Comparison of ENCODE assay signal across 19 cellular contexts in the genomic region with DNA sequence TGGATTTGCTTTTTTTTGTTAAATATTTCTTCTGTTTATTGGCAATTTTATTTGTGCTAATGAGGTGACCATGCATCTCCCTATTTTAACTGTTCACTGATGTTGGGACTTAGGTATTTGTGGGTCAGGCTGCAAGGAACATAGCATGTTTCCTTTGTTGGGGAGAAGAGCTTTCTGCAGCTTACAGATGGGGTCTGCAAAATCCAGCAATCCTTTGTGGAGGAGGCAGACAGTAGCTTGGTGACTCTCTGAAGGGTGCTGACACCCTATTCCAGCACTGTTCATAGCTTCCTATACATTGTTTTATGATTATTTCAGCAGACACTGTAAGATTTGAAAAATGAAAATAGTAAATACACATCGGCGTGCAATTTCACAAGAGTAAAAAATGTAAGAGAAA.
"Had no signal": no experiment of that assay in that cellular context is flagged by ENCODE, and none has a peak within 500 bp of the region (broad histone marks: within the 10 kb centered on the region; RNA-seq: fewer than 3 reads in every experiment).

No MANE protein-coding gene starts in this region.

- DNase-seq: erythroblast; foreskin keratinocyte; left colon; left ventricle myocardium superior; mammary epithelial cell; mucosa of descending colon; naive thymus-derived CD8-positive, alpha-beta T cell; right lobe of liver; stimulated activated CD4-positive, alpha-beta T cell treated with anti-CD3 and anti-CD28 coated beads, Interleukin-4, amount 100 ng/mL, for 1 hour; stimulated activated CD8-positive, alpha-beta memory T cell treated with anti-CD3 and anti-CD28 coated beads, Interleukin-4, amount 100 ng/mL, for 48 hours; stimulated activated naive CD8-positive, alpha-beta T cell treated with anti-CD3 and anti-CD28 coated beads, Interleukin-15, Interleukin-2, amounts not matched to agents 100 U/mL and 50 U/mL, for 24 hours; thyroid gland; upper lobe of left lung; uterus had no signal

- H3K9ac ChIP-seq: parathyroid adenoma had no signal

- H3K27ac Mint-ChIP-seq: dendritic cell treated with granulocyte-macrophage colony-stimulating factor and Interleukin-4, amounts not matched to agents 40 ng/mL and 50 ng/mL, for 4 days; stimulated activated effector memory CD8-positive, alpha-beta T cell treated with anti-CD3 and anti-CD28 coated beads, Interleukin-12 subunit alpha, Interleukin-12 subunit beta, amount 100 ng/mL, for 72 hours had no signal

- H3K9me3 Mint-ChIP-seq: dendritic cell treated with granulocyte-macrophage colony-stimulating factor and Interleukin-4, amounts not matched to agents 40 ng/mL and 50 ng/mL, for 4 days; stimulated activated effector memory CD8-positive, alpha-beta T cell treated with anti-CD3 and anti-CD28 coated beads, Interleukin-12 subunit alpha, Interleukin-12 subunit beta, amount 100 ng/mL, for 72 hours had no signal

- H3K36me3 ChIP-seq: prostate gland, right lobe of liver, suprapubic skin, thyroid gland, upper lobe of left lung, uterus had no signal

- H3K27me3 ChIP-seq: foreskin keratinocyte, right lobe of liver, suprapubic skin, thyroid gland, upper lobe of left lung, uterus had no signal

- ATAC-seq: foreskin keratinocyte; left colon; left ventricle myocardium superior; mucosa of descending colon; naive thymus-derived CD8-positive, alpha-beta T cell; right lobe of liver; stimulated activated effector memory CD8-positive, alpha-beta T cell treated with anti-CD3 and anti-CD28 coated beads, Interleukin-12 subunit alpha, Interleukin-12 subunit beta, amount 100 ng/mL, for 72 hours; stimulated activated naive CD8-positive, alpha-beta T cell treated with anti-CD3 and anti-CD28 coated beads, Interleukin-15, Interleukin-2, amounts not matched to agents 100 U/mL and 50 U/mL, for 24 hours had no signal

- H3K4me3 ChIP-seq: mucosa of descending colon, prostate gland, right lobe of liver, suprapubic skin, thyroid gland, upper lobe of left lung, uterus had no signal

- H3K27me3 Mint-ChIP-seq: dendritic cell treated with granulocyte-macrophage colony-stimulating factor and Interleukin-4, amounts not matched to agents 40 ng/mL and 50 ng/mL, for 4 days; naive thymus-derived CD8-positive, alpha-beta T cell had no signal

- H3K4me1 ChIP-seq: foreskin keratinocyte, parathyroid adenoma, prostate gland, right lobe of liver, suprapubic skin, thyroid gland, upper lobe of left lung, uterus had no signal

- H3K4me3 Mint-ChIP-seq: dendritic cell treated with granulocyte-macrophage colony-stimulating factor and Interleukin-4, amounts not matched to agents 40 ng/mL and 50 ng/mL, for 4 days; naive thymus-derived CD8-positive, alpha-beta T cell; stimulated activated effector memory CD8-positive, alpha-beta T cell treated with anti-CD3 and anti-CD28 coated beads, Interleukin-12 subunit alpha, Interleukin-12 subunit beta, amount 100 ng/mL, for 72 hours had no signal

- H3K36me3 Mint-ChIP-seq: naive thymus-derived CD8-positive, alpha-beta T cell; stimulated activated effector memory CD8-positive, alpha-beta T cell treated with anti-CD3 and anti-CD28 coated beads, Interleukin-12 subunit alpha, Interleukin-12 subunit beta, amount 100 ng/mL, for 72 hours had no signal

- H3K4me1 Mint-ChIP-seq: naive thymus-derived CD8-positive, alpha-beta T cell; stimulated activated effector memory CD8-positive, alpha-beta T cell treated with anti-CD3 and anti-CD28 coated beads, Interleukin-12 subunit alpha, Interleukin-12 subunit beta, amount 100 ng/mL, for 72 hours had no signal

- H3K79me2 ChIP-seq: parathyroid adenoma had no signal

- H2AFZ ChIP-seq: parathyroid adenoma had no signal

- H3K9me3 ChIP-seq: mucosa of descending colon, prostate gland, right lobe of liver, suprapubic skin, thyroid gland, upper lobe of left lung, uterus had no signal

- H3K27ac ChIP-seq: foreskin keratinocyte, parathyroid adenoma, prostate gland, right lobe of liver, suprapubic skin, thyroid gland, upper lobe of left lung, uterus had no signal
